In the genomic region with DNA sequence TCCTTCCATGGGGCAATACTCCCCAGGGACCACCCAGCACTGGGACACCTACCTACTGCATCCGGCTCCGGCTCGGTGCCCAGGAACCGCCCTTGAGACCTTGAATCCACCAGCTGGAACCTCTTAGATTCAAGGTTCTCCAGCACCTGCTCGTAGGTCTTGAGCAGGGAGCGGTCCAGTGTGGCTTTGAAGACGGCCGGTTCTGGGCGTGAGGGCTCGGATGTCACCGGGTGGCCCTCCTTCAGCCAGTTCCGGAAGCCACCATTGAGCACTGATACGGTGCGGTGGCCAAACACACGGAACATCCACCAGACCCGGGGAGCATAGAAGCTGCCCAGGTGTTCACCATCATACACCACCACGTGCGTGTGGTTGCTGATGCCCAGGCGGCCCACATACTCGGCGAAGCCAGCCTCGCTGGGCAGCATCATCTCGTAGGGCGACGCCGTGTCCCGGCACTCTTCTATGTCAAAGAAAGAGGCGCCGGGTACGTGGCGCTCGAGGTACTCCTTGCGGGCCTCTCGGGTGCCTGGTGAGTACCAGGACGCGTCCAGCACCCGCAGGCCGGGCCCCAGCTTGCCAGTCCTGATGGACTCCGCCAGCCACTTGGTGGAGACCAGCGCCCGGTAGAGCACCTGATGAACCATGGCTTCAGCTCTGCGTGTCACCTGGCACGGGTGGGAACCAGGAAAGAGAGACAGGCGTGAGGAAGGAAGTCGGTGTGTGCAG, we compare ENCODE assay signal across 1 cellular context.
TF ChIP-seq lines count a peak whose summit lies in the region.

No MANE protein-coding gene starts in this region.

TF ChIP-seq in HepG2, 621 proteins besides CTCF, POLR2A, EP300 and RAD21 (continued from another document):
- 0 out of 2 replicates have a peak, but pooled peaks have one; percentile 22 for TF ChIP-seq ZNF713 (CRISPR knock-in tag; IDR thresholded peaks at IDR 0.05)
- no peak for TF ChIP-seq HNRNPLL (IDR thresholded peaks at IDR 0.05; ENCODE audit: low read depth, low read length, poor library complexity, severe bottlenecking)
- no peak for TF ChIP-seq ATF1 (CRISPR knock-in tag; IDR thresholded peaks at IDR 0.05)
- no peak for TF ChIP-seq ZNF496 (CRISPR knock-in tag; IDR thresholded peaks at IDR 0.05; ENCODE audit: insufficient replicate concordance)
- TF ChIP-seq GMEB2 (CRISPR knock-in tag; IDR thresholded peaks at IDR 0.05; ENCODE audit: low read depth), result no peak
- no peak for TF ChIP-seq ZNF142 (CRISPR knock-in tag; IDR thresholded peaks at IDR 0.05)
- no peak for TF ChIP-seq ELK4 (CRISPR knock-in tag; IDR thresholded peaks at IDR 0.05; ENCODE audit: borderline replicate concordance)
- TF ChIP-seq ZNF674 (CRISPR knock-in tag; IDR thresholded peaks at IDR 0.05; ENCODE audit: low read depth), result no peak
- TF ChIP-seq ZNF138 (CRISPR knock-in tag; IDR thresholded peaks at IDR 0.05; ENCODE audit: low read depth), result 0 out of 2 replicates have a peak, but pooled peaks have one; percentile 55
- TF ChIP-seq YY1 (IDR thresholded peaks at IDR 0.05; ENCODE audit: insufficient read depth, insufficient replicate concordance, low read depth, low read length), result no peak
- no peak for TF ChIP-seq HNF4G (IDR thresholded peaks at IDR 0.05; ENCODE audit: borderline replicate concordance, low read depth, low read length)
- peak; percentile 23; the same call in 1 of the 2 replicates for TF ChIP-seq HNF4G (CRISPR knock-in tag; IDR thresholded peaks at IDR 0.05; ENCODE audit: borderline replicate concordance, low read depth)
- no peak for TF ChIP-seq NR0B2 (CRISPR knock-in tag; IDR thresholded peaks at IDR 0.05)
- no peak for TF ChIP-seq ZNF607 (CRISPR knock-in tag; IDR thresholded peaks at IDR 0.05; ENCODE audit: borderline replicate concordance)
- TF ChIP-seq SSRP1 (CRISPR knock-in tag; IDR thresholded peaks at IDR 0.05), result peak; percentile 61; the same call in 1 of the 2 replicates
- TF ChIP-seq, protein P1, sequence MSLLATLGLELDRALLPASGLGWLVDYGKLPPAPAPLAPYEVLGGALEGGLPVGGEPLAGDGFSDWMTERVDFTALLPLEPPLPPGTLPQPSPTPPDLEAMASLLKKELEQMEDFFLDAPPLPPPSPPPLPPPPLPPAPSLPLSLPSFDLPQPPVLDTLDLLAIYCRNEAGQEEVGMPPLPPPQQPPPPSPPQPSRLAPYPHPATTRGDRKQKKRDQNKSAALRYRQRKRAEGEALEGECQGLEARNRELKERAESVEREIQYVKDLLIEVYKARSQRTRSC (CRISPR knock-in tag; IDR thresholded peaks at IDR 0.05; ENCODE audit: low read depth), result no peak
- TF ChIP-seq ISX (CRISPR knock-in tag; conservative IDR thresholded peaks at IDR 0.05), result no peak
- no peak for TF ChIP-seq MIER3 (CRISPR knock-in tag; IDR thresholded peaks at IDR 0.05; ENCODE audit: borderline replicate concordance)
- TF ChIP-seq ZNF180 (CRISPR knock-in tag; IDR thresholded peaks at IDR 0.05; ENCODE audit: borderline replicate concordance, low read depth), result no peak
- TF ChIP-seq THAP11 (CRISPR knock-in tag; IDR thresholded peaks at IDR 0.05), result no peak
- TF ChIP-seq, protein P2, sequence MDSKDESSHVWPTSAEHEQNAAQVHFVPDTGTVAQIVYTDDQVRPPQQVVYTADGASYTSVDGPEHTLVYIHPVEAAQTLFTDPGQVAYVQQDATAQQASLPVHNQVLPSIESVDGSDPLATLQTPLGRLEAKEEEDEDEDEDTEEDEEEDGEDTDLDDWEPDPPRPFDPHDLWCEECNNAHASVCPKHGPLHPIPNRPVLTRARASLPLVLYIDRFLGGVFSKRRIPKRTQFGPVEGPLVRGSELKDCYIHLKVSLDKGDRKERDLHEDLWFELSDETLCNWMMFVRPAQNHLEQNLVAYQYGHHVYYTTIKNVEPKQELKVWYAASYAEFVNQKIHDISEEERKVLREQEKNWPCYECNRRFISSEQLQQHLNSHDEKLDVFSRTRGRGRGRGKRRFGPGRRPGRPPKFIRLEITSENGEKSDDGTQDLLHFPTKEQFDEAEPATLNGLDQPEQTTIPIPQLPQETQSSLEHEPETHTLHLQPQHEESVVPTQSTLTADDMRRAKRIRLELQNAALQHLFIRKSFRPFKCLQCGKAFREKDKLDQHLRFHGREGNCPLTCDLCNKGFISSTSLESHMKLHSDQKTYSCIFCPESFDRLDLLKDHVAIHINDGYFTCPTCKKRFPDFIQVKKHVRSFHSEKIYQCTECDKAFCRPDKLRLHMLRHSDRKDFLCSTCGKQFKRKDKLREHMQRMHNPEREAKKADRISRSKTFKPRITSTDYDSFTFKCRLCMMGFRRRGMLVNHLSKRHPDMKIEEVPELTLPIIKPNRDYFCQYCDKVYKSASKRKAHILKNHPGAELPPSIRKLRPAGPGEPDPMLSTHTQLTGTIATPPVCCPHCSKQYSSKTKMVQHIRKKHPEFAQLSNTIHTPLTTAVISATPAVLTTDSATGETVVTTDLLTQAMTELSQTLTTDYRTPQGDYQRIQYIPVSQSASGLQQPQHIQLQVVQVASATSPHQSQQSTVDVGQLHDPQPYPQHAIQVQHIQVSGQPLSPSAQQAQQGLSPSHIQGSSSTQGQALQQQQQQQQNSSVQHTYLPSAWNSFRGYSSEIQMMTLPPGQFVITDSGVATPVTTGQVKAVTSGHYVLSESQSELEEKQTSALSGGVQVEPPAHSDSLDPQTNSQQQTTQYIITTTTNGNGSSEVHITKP (CRISPR knock-in tag; IDR thresholded peaks at IDR 0.05; ENCODE audit: low read depth), result no peak
- TF ChIP-seq DBP (CRISPR knock-in tag; IDR thresholded peaks at IDR 0.05; ENCODE audit: not compliant biosample characterization), result no peak
- TF ChIP-seq ZNF703 (CRISPR knock-in tag; IDR thresholded peaks at IDR 0.05; ENCODE audit: borderline replicate concordance), result no peak
- no peak for TF ChIP-seq SMYD3 (CRISPR knock-in tag; IDR thresholded peaks at IDR 0.05)
- no peak for TF ChIP-seq TARDBP (CRISPR knock-in tag; IDR thresholded peaks at IDR 0.05)
- no peak for TF ChIP-seq KAT8 (CRISPR knock-in tag; IDR thresholded peaks at IDR 0.05)
- TF ChIP-seq POLR2AphosphoS5 (IDR thresholded peaks at IDR 0.05; ENCODE audit: low read depth, low read length), result no peak; the same call in 1 of the 2 replicates
- TF ChIP-seq ZNF557 (CRISPR knock-in tag; IDR thresholded peaks at IDR 0.05), result no peak
- TF ChIP-seq ZNF282 (IDR thresholded peaks at IDR 0.05; ENCODE audit: partially characterized antibody), result no peak
- no peak for TF ChIP-seq ZNF275 (CRISPR knock-in tag; IDR thresholded peaks at IDR 0.05; ENCODE audit: borderline replicate concordance)
- TF ChIP-seq ZNF331 (CRISPR knock-in tag; IDR thresholded peaks at IDR 0.05), result no peak
- no peak for TF ChIP-seq ZBTB3 (CRISPR knock-in tag; IDR thresholded peaks at IDR 0.05; ENCODE audit: borderline replicate concordance, low read depth)
